Comparison of ENCODE assay signal across 11 cellular contexts in genomic region chr14:34930591-34931069, GRCh38. TPM values are rescaled to one million over a fixed set of nuclear protein-coding genes. Genes with fewer than 3 reads are reported as not detected.
DNase-seq lines count a peak whose midpoint lies in the region; ATAC-seq and TF ChIP-seq lines count a peak whose summit lies in the region.
"Had no signal": no experiment of that assay in that cellular context is flagged by ENCODE, and none has a peak within 500 bp of the region (broad histone marks: within the 10 kb centered on the region; RNA-seq: fewer than 3 reads in every experiment).

No MANE protein-coding gene starts in this region.

- no peaks in the 10 kb centered on the region for H3K27me3 Mint-ChIP-seq in activated naive CD4-positive, alpha-beta T cell treated with anti-CD3 and anti-CD28 coated beads, Interleukin-2, amount 10 ng/mL, durations not matched to agents 7 days and 5 days
- H3K27me3 Mint-ChIP-seq in activated T-helper 17 cell treated with anti-CD3 and anti-CD28 coated beads, Interleukin-2, amount 50 U/mL, for 72 hours: no peaks in the 10 kb centered on the region

- peak; percentile 78 for ATAC-seq in HG02870 (IDR thresholded peaks at IDR 0.05; ENCODE audit: unreplicated experiment)
- peak; percentile 62 for ATAC-seq in activated T-helper 17 cell treated with anti-CD3 and anti-CD28 coated beads, Interleukin-2, amount 50 U/mL, for 72 hours (replicated peaks)
- ATAC-seq in gastroesophageal sphincter: no peak

- H3K9me3 Mint-ChIP-seq in activated naive CD4-positive, alpha-beta T cell treated with anti-CD3 and anti-CD28 coated beads, Interleukin-2, amount 10 ng/mL, durations not matched to agents 7 days and 5 days: no peaks in the 10 kb centered on the region
- H3K9me3 Mint-ChIP-seq in activated T-helper 17 cell treated with anti-CD3 and anti-CD28 coated beads, Interleukin-2, amount 50 U/mL, for 72 hours: no peaks in the 10 kb centered on the region

- H3K4me1 Mint-ChIP-seq in activated naive CD4-positive, alpha-beta T cell treated with anti-CD3 and anti-CD28 coated beads, Interleukin-2, amount 10 ng/mL, durations not matched to agents 7 days and 5 days: peaks cover 32% of the 10 kb centered on the region
- peaks cover 26% of the 10 kb centered on the region for H3K4me1 Mint-ChIP-seq in activated T-helper 17 cell treated with anti-CD3 and anti-CD28 coated beads, Interleukin-2, amount 50 U/mL, for 72 hours

- DNase-seq in activated naive CD4-positive, alpha-beta T cell treated with anti-CD3 and anti-CD28 coated beads, Interleukin-2, amount 10 ng/mL, durations not matched to agents 7 days and 5 days: peak; percentile 36
- no peak for DNase-seq in activated naive CD4-positive, alpha-beta T cell treated with Interleukin-2 at 50 U/mL for 16 hours
- DNase-seq in stomach (no peak), SKM-1 (lab: John Stamatoyannopoulos, UW; ENCODE audit: unreplicated experiment) (no peak), pons (ENCODE audit: low spot score) (no peak)
- DNase-seq: C1 segment of cervical spinal cord, Right ventricle myocardium superior had no signal

- no peaks in the 10 kb centered on the region for H3K9me3 ChIP-seq in stomach
- no peaks in the 10 kb centered on the region for H3K9me3 ChIP-seq in gastroesophageal sphincter

- peak overlapping the region; percentile 60 for H3K4me3 Mint-ChIP-seq in activated naive CD4-positive, alpha-beta T cell treated with anti-CD3 and anti-CD28 coated beads, Interleukin-2, amount 10 ng/mL, durations not matched to agents 7 days and 5 days
- H3K4me3 Mint-ChIP-seq in activated T-helper 17 cell treated with anti-CD3 and anti-CD28 coated beads, Interleukin-2, amount 50 U/mL, for 72 hours: peak overlapping the region; percentile 78

- H3K4me1 ChIP-seq in stomach (peaks cover 0 to 15% (median 0%) of the 10 kb centered on the region in 4 donors), gastroesophageal sphincter (no peaks in the 10 kb centered on the region)

- no peak overlapping the region for H3K4me3 ChIP-seq in stomach
- no peak overlapping the region for H3K4me3 ChIP-seq in gastroesophageal sphincter

- 54 to 72% (median 65%) methylated on average over 4 of the region's 4 CpGs for WGBS in stomach, 5 donors
- 54 to 66% methylated on average over 3 of the region's 4 CpGs for WGBS in gastroesophageal sphincter (ENCODE audit: low coverage in 1 of 2), 2 donors

- no peaks in the 10 kb centered on the region for H3K36me3 ChIP-seq in stomach
- H3K36me3 ChIP-seq in gastroesophageal sphincter: peaks cover 0 to 6% of the 10 kb centered on the region in 2 donors

- peak overlapping the region; percentile 96 for H3K27ac Mint-ChIP-seq in activated naive CD4-positive, alpha-beta T cell treated with anti-CD3 and anti-CD28 coated beads, Interleukin-2, amount 10 ng/mL, durations not matched to agents 7 days and 5 days
- H3K27ac Mint-ChIP-seq in activated T-helper 17 cell treated with anti-CD3 and anti-CD28 coated beads, Interleukin-2, amount 50 U/mL, for 72 hours: peak overlapping the region; percentile 86

- H3K27ac ChIP-seq in stomach (peak overlapping the region in 3 of 5 donors; percentile 31 to 64 (median 61)), gastroesophageal sphincter (no peak overlapping the region)
- H3K27ac ChIP-seq: HL-60 had no signal

- intact Hi-C loops in stomach (cut with DNase I; ENCODE audit: low total_unique reads): no loop called here

- CTCF ChIA-PET in activated naive CD4-positive, alpha-beta T cell treated with anti-CD3 and anti-CD28 coated beads, Interleukin-2, amount 10 ng/mL, durations not matched to agents 7 days and 5 days (lab: Charles Lee): interaction anchor here (0.9 to 1.0 kb wide), 2 partner anchors 51 to 483 kb away, joined by 3 to 5 read pairs; no protein-coding TSS in a partner anchor

- H3K27me3 ChIP-seq in stomach (no peaks in the 10 kb centered on the region), gastroesophageal sphincter (no peaks in the 10 kb centered on the region)

- H3K36me3 Mint-ChIP-seq in activated naive CD4-positive, alpha-beta T cell treated with anti-CD3 and anti-CD28 coated beads, Interleukin-2, amount 10 ng/mL, durations not matched to agents 7 days and 5 days: peaks cover 8% of the 10 kb centered on the region
- H3K36me3 Mint-ChIP-seq in activated T-helper 17 cell treated with anti-CD3 and anti-CD28 coated beads, Interleukin-2, amount 50 U/mL, for 72 hours (ENCODE audit: low read depth): no peaks in the 10 kb centered on the region

- no peak for TF ChIP-seq POLR2A in stomach (IDR thresholded peaks at IDR 0.05)
- no peak for TF ChIP-seq POLR2A in gastroesophageal sphincter (IDR thresholded peaks at IDR 0.05)

- TF ChIP-seq CTCF in stomach (IDR thresholded peaks at IDR 0.05): no peak
- TF ChIP-seq CTCF in gastroesophageal sphincter (IDR thresholded peaks at IDR 0.05): no peak

- TF ChIP-seq EP300 in stomach (IDR thresholded peaks at IDR 0.05) (no peak), gastroesophageal sphincter (IDR thresholded peaks at IDR 0.05) (no peak)

RNA-seq across cellular contexts. Expression of gene SRP54, which starts 52.2 kb away (rescaled TPM):
- total RNA-seq in activated T-helper 17 cell treated with anti-CD3 and anti-CD28 coated beads, Interleukin-2, amount 50 U/mL, for 72 hours: 100 to 1,000 TPM in 1 of 2 donors, 10 to 100 TPM in 1; 90.7 to 115 TPM
- total RNA-seq in stomach: 100 to 1,000 TPM in 1 of 5 donors, 10 to 100 TPM in 4; 12.9 to 111 (median 20.0) TPM
- polyA plus RNA-seq in stomach: 10 to 100 TPM; 19.9 to 32.8 (median 27.4) TPM
- total RNA-seq in gastroesophageal sphincter: 10 to 100 TPM; 40.5 to 48.9 (median 47.1) TPM

RNA-seq across cellular contexts. Expression of gene BAZ1A, which starts 55.5 kb away (rescaled TPM):
- 10 to 100 TPM; 53.3 to 57.0 TPM for total RNA-seq in activated T-helper 17 cell treated with anti-CD3 and anti-CD28 coated beads, Interleukin-2, amount 50 U/mL, for 72 hours
- 100 to 1,000 TPM in 1 of 5 donors, 10 to 100 TPM in 4; 31.2 to 110 (median 49.4) TPM for total RNA-seq in stomach
- 10 to 100 TPM; 13.3 to 30.2 (median 21.0) TPM for polyA plus RNA-seq in stomach
- 10 to 100 TPM; 17.0 to 36.9 (median 21.6) TPM for total RNA-seq in gastroesophageal sphincter

Comparison
In these comparisons a context has a peak if more than half of its experiments do, and no peak if none do; other contexts are left out.
1. H3K27ac ChIP-seq: peak in stomach (3 of 5); none in gastroesophageal sphincter (0 of 4).